ENCODE assay signal across 8 cellular contexts in the genomic region with DNA sequence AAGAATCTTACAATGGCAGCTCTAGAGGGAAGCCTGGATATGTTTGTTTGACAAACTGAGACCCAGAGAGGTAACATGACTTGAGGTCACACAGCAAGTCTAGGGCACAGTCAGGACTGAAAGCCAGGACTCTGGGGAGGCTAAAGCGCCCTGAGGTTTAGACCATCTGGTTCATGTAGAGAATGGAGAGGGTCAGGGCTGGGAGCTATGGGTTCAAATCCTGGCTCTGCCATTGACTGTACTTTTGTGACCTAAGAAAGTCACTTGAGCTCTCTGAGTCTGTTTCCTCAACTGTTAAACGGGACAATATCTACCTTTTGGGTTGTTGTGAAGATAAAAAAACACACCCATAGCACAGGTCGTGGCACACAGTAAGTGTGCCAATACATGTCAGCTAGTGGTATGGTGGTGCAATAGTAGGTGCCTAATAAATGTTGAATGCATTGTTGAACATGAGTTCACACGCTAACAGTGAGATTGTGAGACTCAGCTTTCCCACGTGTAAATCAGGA. TPM values are rescaled to one million over a fixed set of nuclear protein-coding genes. Genes with fewer than 3 reads are reported as not detected.
DNase-seq lines count a peak whose midpoint lies in the region; ATAC-seq and TF ChIP-seq lines count a peak whose summit lies in the region.

No MANE protein-coding gene starts in this region.

- no peaks in the 10 kb centered on the region for H3K9me3 ChIP-seq in naive thymus-derived CD4-positive, alpha-beta T cell (ENCODE audit: control insufficient read depth in 2 of 3, low read length in 3 of 3)

- ATAC-seq in naive thymus-derived CD4-positive, alpha-beta T cell, result no peak
- ATAC-seq in HG03521 (IDR thresholded peaks at IDR 0.05; ENCODE audit: unreplicated experiment) (no peak), HG03571 (IDR thresholded peaks at IDR 0.05; ENCODE audit: unreplicated experiment) (no peak), HG02884 (IDR thresholded peaks at IDR 0.05; ENCODE audit: unreplicated experiment) (no peak)

- no peaks in the 10 kb centered on the region for H3K36me3 Mint-ChIP-seq in IgD-negative memory B cell
- peaks cover 0 to 1% (median 0%) of the 10 kb centered on the region in 5 donors for H3K36me3 Mint-ChIP-seq in naive thymus-derived CD4-positive, alpha-beta T cell

- H3K9me3 Mint-ChIP-seq in IgD-negative memory B cell, result no peaks in the 10 kb centered on the region
- peaks cover 0 to 6% (median 0%) of the 10 kb centered on the region in 11 donors for H3K9me3 Mint-ChIP-seq in naive thymus-derived CD4-positive, alpha-beta T cell

- H3K36me3 ChIP-seq in naive thymus-derived CD4-positive, alpha-beta T cell (ENCODE audit: control insufficient read depth in 2 of 3, insufficient read depth in 3 of 3, low read length in 3 of 3), result no peaks in the 10 kb centered on the region

- POLR2A ChIA-PET in AG04449 (lab: Yijun Ruan, JAX), result interaction anchor here (1.1 to 1.6 kb wide), 2 partner anchors 144 to 331 kb away, joined by 3 to 5 read pairs; partner anchors contain the start of gene MAP1LC3A
- POLR2A ChIA-PET in naive thymus-derived CD4-positive, alpha-beta T cell (lab: Charles Lee), result interaction anchor here (0.8 to 2.5 kb wide), 3 partner anchors 26 to 400 kb away, joined by 3 to 14 read pairs (median 5); partner anchors contain the start of genes AHCY and PIGU

- peaks cover 6 to 19% (median 11%) of the 10 kb centered on the region in 3 donors for H3K4me1 Mint-ChIP-seq in IgD-negative memory B cell
- H3K4me1 Mint-ChIP-seq in naive thymus-derived CD4-positive, alpha-beta T cell, result peaks cover 11 to 32% (median 20%) of the 10 kb centered on the region in 7 donors

- H3K4me3 ChIP-seq in AG04449 (ENCODE audit: low read depth, low read length) (peak overlapping the region; percentile 81), choroid plexus epithelial cell (ENCODE audit: low read depth, low read length) (peak overlapping the region; percentile 87)
- peak overlapping the region; percentile 59 for H3K4me3 ChIP-seq in naive thymus-derived CD4-positive, alpha-beta T cell (ENCODE audit: low read length)

- CTCF ChIA-PET in AG04449 (lab: Yijun Ruan, JAX), result interaction anchor here (7.2 kb wide), 1 partner anchor 391 kb away, joined by 32 read pairs; no protein-coding TSS in a partner anchor
- CTCF ChIA-PET in naive thymus-derived CD4-positive, alpha-beta T cell (lab: Charles Lee), result interaction anchor here (0.5 to 1.3 kb wide), 3 partner anchors 10 to 218 kb away, joined by 3 read pairs; no protein-coding TSS in a partner anchor

- peaks cover 6 to 7% of the 10 kb centered on the region in 2 donors for H3K4me1 ChIP-seq in naive thymus-derived CD4-positive, alpha-beta T cell (ENCODE audit: control insufficient read depth in 2 of 2, insufficient read depth in 2 of 2, low read length in 2 of 2)

- no peak for DNase-seq in AG04449 (ENCODE audit: low read depth, low spot score)
- DNase-seq in choroid plexus epithelial cell (ENCODE audit: low read depth), result no peak
- DNase-seq in naive thymus-derived CD4-positive, alpha-beta T cell, result no peak
- no peak for DNase-seq in NOMO-1 (lab: John Stamatoyannopoulos, UW; ENCODE audit: unreplicated experiment in 2 of 2)

- peaks cover 7% of the 10 kb centered on the region for H3K27me3 Mint-ChIP-seq in IgD-negative memory B cell
- peaks cover 0 to 25% (median 6%) of the 10 kb centered on the region in 5 donors for H3K27me3 Mint-ChIP-seq in naive thymus-derived CD4-positive, alpha-beta T cell

- peak overlapping the region; percentile 97 to 98 (median 98) for H3K27ac Mint-ChIP-seq in IgD-negative memory B cell
- H3K27ac Mint-ChIP-seq in naive thymus-derived CD4-positive, alpha-beta T cell, result peak overlapping the region; percentile 58 to 100 (median 95)

- H3K4me3 Mint-ChIP-seq in IgD-negative memory B cell, result peak overlapping the region; percentile 89 to 95 (median 92)
- peak overlapping the region; percentile 90 to 98 (median 94) for H3K4me3 Mint-ChIP-seq in naive thymus-derived CD4-positive, alpha-beta T cell

- intact Hi-C loops in naive thymus-derived CD4-positive, alpha-beta T cell (cut with micrococcal nuclease), result loop anchor here (10.0 kb wide), 2 partner anchors 122 to 708 kb away; partner anchors contain the start of genes NCOA6 (in 2 of the 2) and RALY (in 1 of the 2)

- H3K27me3 ChIP-seq in naive thymus-derived CD4-positive, alpha-beta T cell (ENCODE audit: control insufficient read depth in 2 of 2, insufficient read depth in 2 of 2, low read length in 2 of 2), result no peaks in the 10 kb centered on the region

- TF ChIP-seq CTCF in AG04449 (IDR thresholded peaks at IDR 0.05; ENCODE audit: insufficient read depth, low read length, missing control alignments), result no peak
- no peak for TF ChIP-seq CTCF in choroid plexus epithelial cell (conservative IDR thresholded peaks at IDR 0.05; ENCODE audit: low read depth, low read length)

- H3K27ac ChIP-seq in naive thymus-derived CD4-positive, alpha-beta T cell (ENCODE audit: low read depth, low read length), result peak overlapping the region; percentile 94

RNA-seq across cellular contexts. Expression of gene TP53INP2, which starts 1.0 kb away (rescaled TPM):
- polyA plus RNA-seq in IgD-negative memory B cell, result 1.3 TPM
- total RNA-seq in naive thymus-derived CD4-positive, alpha-beta T cell, result 10 to 100 TPM in 2 of 5 experiments, 1 to 10 TPM in 3; 1.2 to 41.4 (median 1.5) TPM
- under 1 TPM; 0.04 to 0.44 TPM for polyA plus RNA-seq in naive thymus-derived CD4-positive, alpha-beta T cell

RNA-seq across cellular contexts. Expression of gene PIGU, which starts 26.2 kb away (rescaled TPM):
- 19.8 TPM for polyA plus RNA-seq in IgD-negative memory B cell
- 10 to 100 TPM in 4 of 5 experiments, 1 to 10 TPM in 1; 8.6 to 21.3 (median 16.1) TPM for total RNA-seq in naive thymus-derived CD4-positive, alpha-beta T cell
- polyA plus RNA-seq in naive thymus-derived CD4-positive, alpha-beta T cell, result 10 to 100 TPM; 27.9 to 34.5 TPM
